ENCODE assay signal across 8 cellular contexts in the genomic region with DNA sequence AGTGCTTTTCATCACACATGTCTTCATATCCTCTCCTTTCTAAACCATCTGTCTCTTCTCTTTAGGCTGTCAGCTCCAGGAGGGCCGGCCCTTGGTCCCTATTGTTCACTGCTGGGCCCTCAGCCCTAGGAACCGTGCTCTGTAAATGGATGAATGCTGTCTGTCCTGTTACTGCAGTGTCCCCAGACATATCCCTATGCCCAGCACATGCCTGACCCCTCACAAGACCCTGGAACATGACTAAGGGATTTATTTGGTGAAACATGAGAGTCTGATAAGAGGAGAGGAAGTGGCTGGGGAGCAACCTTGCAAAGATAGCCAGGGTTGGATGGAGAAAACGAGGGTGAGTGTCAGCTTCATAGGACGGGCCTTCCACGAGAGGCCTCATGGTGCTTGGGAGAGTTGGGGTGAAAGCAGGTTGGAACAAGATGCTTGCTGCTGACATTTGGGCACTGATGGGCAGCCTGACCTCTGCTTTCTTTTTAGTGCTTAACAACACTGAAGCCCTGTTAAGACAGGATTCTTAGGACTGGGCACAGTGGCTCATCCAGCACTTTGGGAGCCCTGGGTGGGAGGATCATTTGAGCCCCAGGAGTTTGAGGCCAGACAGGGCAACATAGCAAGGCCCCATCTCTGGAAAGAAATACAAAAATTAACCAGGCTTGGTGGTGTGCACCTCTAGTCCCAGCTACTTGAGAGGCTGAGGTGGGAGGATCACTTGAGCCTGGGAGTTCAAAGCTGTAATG. TPM values are rescaled to one million over a fixed set of nuclear protein-coding genes. Genes with fewer than 3 reads are reported as not detected.
DNase-seq lines count a peak whose midpoint lies in the region; ATAC-seq and TF ChIP-seq lines count a peak whose summit lies in the region.

No MANE protein-coding gene starts in this region.

- DNase-seq in NCI-H510A treated with DMSO at 0.1 percent for 48 hours (lab: John Stamatoyannopoulos, UW) (peak; percentile 35), NCI-H510A (lab: John Stamatoyannopoulos, UW) (no peak), UCSD-AML1 (lab: John Stamatoyannopoulos, UW; ENCODE audit: unreplicated experiment) (peak; percentile 53), heart left ventricle (no peak), spleen (no peak), HuH-7.5 (ENCODE audit: low spot score) (no peak)

- TF ChIP-seq POLR2A in heart left ventricle (IDR thresholded peaks at IDR 0.05) (no peak), spleen (IDR thresholded peaks at IDR 0.05) (no peak)

- H3K36me3 ChIP-seq in heart left ventricle = no peaks in the 10 kb centered on the region
- peaks cover 0 to 33% (median 0%) of the 10 kb centered on the region in 6 donors for H3K36me3 ChIP-seq in spleen

- H3K9me3 ChIP-seq in heart left ventricle (no peaks in the 10 kb centered on the region), spleen (no peaks in the 10 kb centered on the region)

- H3K4me3 ChIP-seq in heart left ventricle = no peak overlapping the region
- H3K4me3 ChIP-seq in spleen = no peak overlapping the region

- intact Hi-C loops in heart left ventricle (cut with DNase I) = no loop called here
- intact Hi-C loops in spleen (cut with DNase I; ENCODE audit: low total_unique reads) = no loop called here

- ATAC-seq in heart left ventricle (peak in 3 of 4 donors; percentile 5 to 45 (median 30)), GM21619 (IDR thresholded peaks at IDR 0.05; ENCODE audit: unreplicated experiment) (no peak), HG02678 (IDR thresholded peaks at IDR 0.05; ENCODE audit: unreplicated experiment) (no peak)

- H3K27ac ChIP-seq in heart left ventricle (peak overlapping the region in 4 of 12 donors; percentile 29 to 81 (median 42)), spleen (peak overlapping the region in 6 of 8 donors; percentile 8 to 63 (median 34))

- H3K27me3 ChIP-seq in heart left ventricle = no peaks in the 10 kb centered on the region
- no peaks in the 10 kb centered on the region for H3K27me3 ChIP-seq in spleen (replicated peaks in 1 of 7)

- 62 to 70% (median 66%) methylated on average over 5 of the region's 5 CpGs for WGBS in heart left ventricle, 4 donors
- 24 to 57% (median 42%) methylated on average over 5 of the region's 5 CpGs for WGBS in spleen, 5 donors

- TF ChIP-seq CTCF in heart left ventricle (IDR thresholded peaks at IDR 0.05) = no peak
- no peak for TF ChIP-seq CTCF in spleen (IDR thresholded peaks at IDR 0.05 in 8 of 11, conservative IDR thresholded peaks at IDR 0.05 in 3 of 11)

- peaks cover 0 to 42% (median 20%) of the 10 kb centered on the region in 12 donors for H3K4me1 ChIP-seq in heart left ventricle
- H3K4me1 ChIP-seq in spleen = peaks cover 11 to 64% (median 29%) of the 10 kb centered on the region in 6 donors

RNA-seq across cellular contexts. Expression of a gene that starts 39.0 kb away (rescaled TPM):
- 10 to 100 TPM; 14.4 to 28.0 (median 24.0) TPM for total RNA-seq in heart left ventricle
- 10 to 100 TPM in 1 of 2 donors, 1 to 10 TPM in 1; 8.1 to 10.8 TPM for polyA plus RNA-seq in heart left ventricle
- total RNA-seq in spleen = 10 to 100 TPM; 48.8 to 65.7 (median 53.6) TPM
- polyA plus RNA-seq in spleen = 10 to 100 TPM in 1 of 3 donors, 1 to 10 TPM in 2; 7.8 to 12.4 (median 10.0) TPM

Comparison
In these comparisons a context has a peak if more than half of its experiments do, and no peak if none do; other contexts are left out.
1. DNase-seq: peak in NCI-H510A treated with DMSO at 0.1 percent for 48 hours (single experiment) and UCSD-AML1 (single experiment); none in NCI-H510A (single experiment), heart left ventricle (0 of 5), spleen (single experiment) and HuH-7.5 (single experiment).
2. ATAC-seq: peak in heart left ventricle (3 of 4); none in GM21619 (single experiment) and HG02678 (single experiment).